15 cellular contexts compared by ENCODE assay signal in genomic region chr5:126469925-126470324, GRCh38. TPM values are rescaled to one million over a fixed set of nuclear protein-coding genes. Genes with fewer than 3 reads are reported as not detected.
A peak's percentile ranks its signal among the peaks of the same experiment; 100 is the strongest.
DNase-seq lines count a peak whose midpoint lies in the region; ATAC-seq, FAIRE-seq and TF ChIP-seq lines count a peak whose summit lies in the region.
"Had no signal": no experiment of that assay in that cellular context is flagged by ENCODE, and none has a peak within 500 bp of the region (broad histone marks: within the 10 kb centered on the region; RNA-seq: fewer than 3 reads in every experiment).

No MANE protein-coding gene starts in this region.

- DNase-seq in GM12891 (ENCODE audit: insufficient read length, low spot score) (no peak), ascending aorta (ENCODE audit: low spot score in 2 of 2) (no peak), left ventricle myocardium superior (no peak), left colon (no peak), neural progenitor cell (ENCODE audit: low spot score) (no peak)
- no peak for DNase-seq in naive thymus-derived CD8-positive, alpha-beta T cell
- DNase-seq: Karpas-422, NCI-H1105 treated with DMSO at 0.1 percent for 48 hours, NCI-H187, NCI-H446 had no signal

- H3K27ac ChIP-seq in ascending aorta (peak overlapping the region; percentile 62 to 74), muscle layer of duodenum (ENCODE audit: low read length) (peak overlapping the region; percentile 27), neural progenitor cell (no peak overlapping the region)

- H3K4me3 Mint-ChIP-seq in neural progenitor cell = no peak overlapping the region
- H3K4me3 Mint-ChIP-seq in naive thymus-derived CD8-positive, alpha-beta T cell = no peak overlapping the region
- H3K4me3 Mint-ChIP-seq: CD14-positive monocyte, GM23338 had no signal

- no peaks in the 10 kb centered on the region for H3F3A ChIP-seq in neural progenitor cell (ENCODE audit: low read depth)

- H3K4me3 ChIP-seq in ascending aorta = no peak overlapping the region
- H3K4me3 ChIP-seq in muscle layer of duodenum (ENCODE audit: low read depth in 1 of 2, low read length in 2 of 2) = no peak overlapping the region
- H3K4me3 ChIP-seq in neural progenitor cell = no peak overlapping the region
- H3K4me3 ChIP-seq: GM12878, GM23338 had no signal

- no peaks in the 10 kb centered on the region for H4K20me1 ChIP-seq in neural progenitor cell (ENCODE audit: low read depth)

- ATAC-seq in left ventricle myocardium superior = peak; percentile 93
- no peak for ATAC-seq in left colon
- no peak for ATAC-seq in HG02642 (IDR thresholded peaks at IDR 0.05; ENCODE audit: poor library complexity, unreplicated experiment)
- no peak for ATAC-seq in naive thymus-derived CD8-positive, alpha-beta T cell
- ATAC-seq: GM12878, GM23338 had no signal

- H3K9me3 Mint-ChIP-seq in neural progenitor cell = no peaks in the 10 kb centered on the region
- no peaks in the 10 kb centered on the region for H3K9me3 Mint-ChIP-seq in naive thymus-derived CD8-positive, alpha-beta T cell
- H3K9me3 Mint-ChIP-seq: CD14-positive monocyte, GM23338 had no signal

- no peak overlapping the region for H3K9ac ChIP-seq in neural progenitor cell

- H3K36me3 ChIP-seq in ascending aorta = peaks cover 32 to 74% of the 10 kb centered on the region in 2 donors
- peaks cover 27 to 55% of the 10 kb centered on the region in 2 donors for H3K36me3 ChIP-seq in muscle layer of duodenum (ENCODE audit: control insufficient read depth in 1 of 2, insufficient read depth in 2 of 2, low read length in 2 of 2)
- no peaks in the 10 kb centered on the region for H3K36me3 ChIP-seq in neural progenitor cell

- POLR2A ChIA-PET in naive thymus-derived CD8-positive, alpha-beta T cell (lab: Charles Lee) = no interaction called here

- no peak for TF ChIP-seq CTCF in ascending aorta (IDR thresholded peaks at IDR 0.05)
- TF ChIP-seq CTCF in neural progenitor cell (IDR thresholded peaks at IDR 0.05) = no peak

- H3K79me2 ChIP-seq in neural progenitor cell (ENCODE audit: low read depth) = no peaks in the 10 kb centered on the region

- H3K4me1 ChIP-seq in ascending aorta = peaks cover 0 to 17% of the 10 kb centered on the region in 2 donors
- no peaks in the 10 kb centered on the region for H3K4me1 ChIP-seq in muscle layer of duodenum (ENCODE audit: control insufficient read depth in 1 of 2, insufficient read depth in 2 of 2, low read length in 2 of 2)
- peaks cover 8% of the 10 kb centered on the region for H3K4me1 ChIP-seq in neural progenitor cell

- H3K4me2 ChIP-seq in neural progenitor cell = no peak overlapping the region
- H3K4me2 ChIP-seq: GM23338 had no signal

- H3K36me3 Mint-ChIP-seq in neural progenitor cell = peaks cover 6% of the 10 kb centered on the region
- H3K36me3 Mint-ChIP-seq in naive thymus-derived CD8-positive, alpha-beta T cell = peaks cover 5 to 49% (median 33%) of the 10 kb centered on the region in 3 donors

- peaks cover 8% of the 10 kb centered on the region for H3K4me1 Mint-ChIP-seq in neural progenitor cell
- H3K4me1 Mint-ChIP-seq in naive thymus-derived CD8-positive, alpha-beta T cell = peaks cover 0 to 5% (median 2%) of the 10 kb centered on the region in 4 donors
- H3K4me1 Mint-ChIP-seq: CD14-positive monocyte had no signal

- H3K27me3 ChIP-seq in ascending aorta (no peaks in the 10 kb centered on the region), muscle layer of duodenum (ENCODE audit: low read depth, low read length) (no peaks in the 10 kb centered on the region), neural progenitor cell (no peaks in the 10 kb centered on the region)

- TF ChIP-seq POLR2A in GM12891 (IDR thresholded peaks at IDR 0.05; ENCODE audit: low read depth, low read length) = no peak

- H3K27me3 Mint-ChIP-seq in neural progenitor cell (ENCODE audit: insufficient read depth, low read depth) = no peaks in the 10 kb centered on the region
- H3K27me3 Mint-ChIP-seq in naive thymus-derived CD8-positive, alpha-beta T cell = no peaks in the 10 kb centered on the region

- FAIRE-seq in GM12891 (lab: Jason Lieb, UNC) = peak; percentile 33
- FAIRE-seq: GM12878 had no signal

- no peak overlapping the region for H2AFZ ChIP-seq in neural progenitor cell (replicated peaks)
- H2AFZ ChIP-seq: GM23338 had no signal

- H3K9me3 ChIP-seq in ascending aorta (no peaks in the 10 kb centered on the region), muscle layer of duodenum (ENCODE audit: control insufficient read depth in 1 of 2, low read length in 2 of 2) (no peaks in the 10 kb centered on the region), neural progenitor cell (ENCODE audit: low read depth) (no peaks in the 10 kb centered on the region)

- intact Hi-C loops in ascending aorta (cut with DNase I) (loop anchor here (5.0 kb wide), 1 partner anchor 48 kb away; the partner anchor contains the start of gene GRAMD2B), left ventricle myocardium superior (cut with micrococcal nuclease) (no loop called here), left colon (cut with DNase I, micrococcal nuclease) (no loop called here)

- H3K27ac Mint-ChIP-seq in neural progenitor cell = no peak overlapping the region
- no peak overlapping the region for H3K27ac Mint-ChIP-seq in naive thymus-derived CD8-positive, alpha-beta T cell
- H3K27ac Mint-ChIP-seq: CD14-positive monocyte, GM23338 had no signal

TF ChIP-seq in GM12891, 5 proteins besides CTCF, POLR2A, EP300 and RAD21:
- TF ChIP-seq PAX5 (IDR thresholded peaks at IDR 0.05; ENCODE audit: insufficient read depth, low read length, severe bottlenecking) = no peak

RNA-seq across cellular contexts. Expression of gene GRAMD2B, which starts 46.7 kb away (rescaled TPM):
- polyA plus RNA-seq in GM12891 (2012; ENCODE audit: low read depth, missing spikeins) = 2.9 TPM
- total RNA-seq in ascending aorta = 55.6 TPM
- 35.2 TPM for total RNA-seq in left ventricle myocardium superior
- 10 to 100 TPM; 49.8 to 52.2 TPM for total RNA-seq in left colon
- total RNA-seq in neural progenitor cell (ENCODE audit: low replicate concordance) = 8.6 and 11.0 TPM in 2 replicates
- 1 to 10 TPM; 5.0 to 6.6 TPM for total RNA-seq in naive thymus-derived CD8-positive, alpha-beta T cell
- polyA plus RNA-seq in naive thymus-derived CD8-positive, alpha-beta T cell = 1 to 10 TPM; 5.3 to 7.1 (median 6.0) TPM
